In the genomic region with DNA sequence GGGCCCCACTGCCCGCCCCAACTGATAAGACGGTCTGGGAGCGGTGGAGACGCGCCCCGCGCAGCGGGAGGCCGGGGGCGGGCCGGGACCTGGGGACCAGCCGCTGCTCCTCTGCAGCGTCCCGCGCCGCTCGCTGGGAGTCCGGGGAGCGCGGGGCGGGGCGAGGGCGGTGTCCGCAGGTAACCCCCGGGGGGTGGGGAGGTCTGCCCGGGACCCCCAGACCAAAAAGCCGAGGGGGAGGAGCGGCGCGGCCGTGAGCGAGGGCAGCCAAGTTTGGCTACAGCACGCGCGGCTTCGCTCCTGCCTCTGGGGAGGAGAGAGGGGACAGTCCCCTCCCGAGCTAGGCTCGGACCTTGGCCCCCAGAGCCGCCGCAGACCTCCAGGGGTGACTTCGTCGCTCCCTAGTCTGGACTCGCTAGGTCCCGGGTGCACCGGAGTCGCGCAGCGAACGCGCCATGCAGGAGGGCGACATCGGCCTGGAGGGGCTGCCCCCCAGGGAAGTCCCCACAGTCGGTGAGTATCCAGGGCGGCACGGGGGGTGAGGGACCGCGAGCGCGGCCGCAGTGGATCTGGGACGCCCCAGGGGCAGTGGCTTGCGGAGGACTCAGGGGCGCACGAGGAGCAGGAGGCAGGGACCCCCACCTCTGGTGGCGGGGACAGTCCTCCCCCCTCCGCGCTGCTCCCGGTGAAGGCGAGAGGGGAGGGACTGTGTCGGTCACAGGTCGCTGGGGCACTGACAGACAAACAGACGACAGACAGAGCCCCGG, we compare ENCODE assay signal across 12 cellular contexts.
DNase-seq lines count a peak whose midpoint lies in the region; TF ChIP-seq lines count a peak whose summit lies in the region.
"Had no signal": no experiment of that assay in that cellular context is flagged by ENCODE, and none has a peak within 500 bp of the region (broad histone marks: within the 10 kb centered on the region; RNA-seq: fewer than 3 reads in every experiment).

No MANE protein-coding gene starts in this region.

- H3K79me2 ChIP-seq in osteoblast (ENCODE audit: insufficient read depth, low read length) (no peaks in the 10 kb centered on the region), Karpas-422 (ENCODE audit: low read length) (no peaks in the 10 kb centered on the region)

- H3K4me3 Mint-ChIP-seq in activated T-cell treated with anti-CD3 and anti-CD28 coated beads, Interleukin-2, amount 50 U/mL, for 24 hours, result no peak overlapping the region
- H3K4me3 Mint-ChIP-seq: dendritic cell treated with granulocyte-macrophage colony-stimulating factor and Interleukin-4, amounts not matched to agents 40 ng/mL and 50 ng/mL, for 4 days had no signal

- no peak for DNase-seq in AG04450 (ENCODE audit: low read depth, low spot score)
- no peak for DNase-seq in astrocyte of the cerebellum (ENCODE audit: low read depth)
- peak; percentile 78 for DNase-seq in osteoblast (ENCODE audit: insufficient read length, low spot score, missing footprints)
- DNase-seq in activated T-cell treated with anti-CD3 and anti-CD28 coated beads, Interleukin-2, amount 50 U/mL, for 24 hours, result no peak
- no peak for DNase-seq in GF-D8 (lab: John Stamatoyannopoulos, UW)
- no peak for DNase-seq in Karpas-422
- no peak for DNase-seq in tibial nerve (ENCODE audit: low spot score in 2 of 2)
- DNase-seq: activated CD4-positive, alpha-beta T cell treated with anti-CD3 and anti-CD28 coated beads for 4 hours; activated naive CD4-positive, alpha-beta T cell had no signal

- H3K27ac ChIP-seq in AG04450 (ENCODE audit: low read depth, low read length), result no peak overlapping the region
- no peak overlapping the region for H3K27ac ChIP-seq in osteoblast (ENCODE audit: low read depth, low read length)
- H3K27ac ChIP-seq in Karpas-422 (ENCODE audit: low read length), result no peak overlapping the region
- H3K27ac ChIP-seq in tibial nerve, result no peak overlapping the region
- H3K27ac ChIP-seq: SJSA1 had no signal

- peaks cover 33% of the 10 kb centered on the region for H3K27me3 ChIP-seq in AG04450 (ENCODE audit: control insufficient read depth, insufficient read depth, low read length)
- peaks cover 73% of the 10 kb centered on the region for H3K27me3 ChIP-seq in osteoblast (ENCODE audit: insufficient read depth, low read length)
- no peaks in the 10 kb centered on the region for H3K27me3 ChIP-seq in Karpas-422 (ENCODE audit: low read length)
- peaks cover 0 to 46% of the 10 kb centered on the region in 2 donors for H3K27me3 ChIP-seq in tibial nerve

- no peaks in the 10 kb centered on the region for H3K9me3 Mint-ChIP-seq in activated T-cell treated with anti-CD3 and anti-CD28 coated beads, Interleukin-2, amount 50 U/mL, for 24 hours
- H3K9me3 Mint-ChIP-seq: dendritic cell treated with granulocyte-macrophage colony-stimulating factor and Interleukin-4, amounts not matched to agents 40 ng/mL and 50 ng/mL, for 4 days had no signal

- H3K4me1 Mint-ChIP-seq in activated T-cell treated with anti-CD3 and anti-CD28 coated beads, Interleukin-2, amount 50 U/mL, for 24 hours (ENCODE audit: low read depth), result no peaks in the 10 kb centered on the region

- CTCF ChIA-PET in AG04450 (lab: Charles Lee), result no interaction called here

- H3K4me2 ChIP-seq in osteoblast (ENCODE audit: insufficient read depth, low read length) (no peak overlapping the region), Karpas-422 (ENCODE audit: low read depth, low read length, poor library complexity, severe bottlenecking) (no peak overlapping the region)

- 1 to 3% methylated on average over 24 to 25 of the region's 73 CpGs for WGBS in tibial nerve, 2 donors

- no peak for TF ChIP-seq POLR2A in tibial nerve (IDR thresholded peaks at IDR 0.05)

- H4K20me1 ChIP-seq in osteoblast (ENCODE audit: insufficient read depth, low read length) (no peaks in the 10 kb centered on the region), Karpas-422 (ENCODE audit: insufficient read depth, low read depth, low read length) (no peaks in the 10 kb centered on the region)

- TF ChIP-seq EP300 in tibial nerve (IDR thresholded peaks at IDR 0.05), result no peak

- H2AFZ ChIP-seq in osteoblast (ENCODE audit: low read length) (no peak overlapping the region), Karpas-422 (ENCODE audit: low read length) (no peak overlapping the region)

- H3K9ac ChIP-seq in Karpas-422 (ENCODE audit: low read length), result no peak overlapping the region

- POLR2A ChIA-PET in AG04450 (lab: Yijun Ruan, JAX), result no interaction called here

- H3K9me2 ChIP-seq in Karpas-422 (replicated peaks; ENCODE audit: insufficient read depth, low read length), result no peaks in the 10 kb centered on the region

- H3K4me3 ChIP-seq in AG04450 (ENCODE audit: low read depth, low read length), result peak overlapping the region; percentile 65
- H3K4me3 ChIP-seq in astrocyte of the cerebellum (ENCODE audit: low read depth, low read length), result peak overlapping the region; percentile 18
- peak overlapping the region; percentile 43 for H3K4me3 ChIP-seq in iPS-11a (ENCODE audit: low read depth, low read length)
- H3K4me3 ChIP-seq in osteoblast (ENCODE audit: insufficient read depth, low read length), result no peak overlapping the region
- no peak overlapping the region for H3K4me3 ChIP-seq in Karpas-422 (ENCODE audit: low read length)
- H3K4me3 ChIP-seq in tibial nerve, result peak overlapping the region in 2 of 4 donors; percentile 12 to 25
- H3K4me3 ChIP-seq: SJSA1 had no signal

- H3K36me3 ChIP-seq in osteoblast (ENCODE audit: insufficient read depth, low read length), result no peaks in the 10 kb centered on the region
- H3K36me3 ChIP-seq in Karpas-422 (ENCODE audit: insufficient read depth, low read length), result no peaks in the 10 kb centered on the region
- H3K36me3 ChIP-seq in tibial nerve, result no peaks in the 10 kb centered on the region
- H3K36me3 ChIP-seq: SJSA1 had no signal

- no peak for TF ChIP-seq CTCF in AG04450 (IDR thresholded peaks at IDR 0.05; ENCODE audit: low read depth, low read length)
- TF ChIP-seq CTCF in astrocyte of the cerebellum (IDR thresholded peaks at IDR 0.05; ENCODE audit: low read depth, low read length, missing control alignments), result no peak
- no peak for TF ChIP-seq CTCF in osteoblast (IDR thresholded peaks at IDR 0.05; ENCODE audit: extremely low read depth, low read depth, low read length)
- no peak for TF ChIP-seq CTCF in tibial nerve (IDR thresholded peaks at IDR 0.05)

- H3K36me3 Mint-ChIP-seq in activated T-cell treated with anti-CD3 and anti-CD28 coated beads, Interleukin-2, amount 50 U/mL, for 24 hours (ENCODE audit: low read depth), result no peaks in the 10 kb centered on the region

- peaks cover 77% of the 10 kb centered on the region for H3K27me3 Mint-ChIP-seq in activated T-cell treated with anti-CD3 and anti-CD28 coated beads, Interleukin-2, amount 50 U/mL, for 24 hours

- peaks cover 5% of the 10 kb centered on the region; the same call in 1 of the 2 replicates for H3K9me3 ChIP-seq in AG04450 (ENCODE audit: control insufficient read depth, insufficient read depth, low read length)
- H3K9me3 ChIP-seq in osteoblast (ENCODE audit: low read depth, low read length), result no peaks in the 10 kb centered on the region
- no peaks in the 10 kb centered on the region for H3K9me3 ChIP-seq in Karpas-422 (ENCODE audit: low read length)
- no peaks in the 10 kb centered on the region for H3K9me3 ChIP-seq in tibial nerve
- H3K9me3 ChIP-seq: SJSA1 had no signal

- in situ Hi-C loops in astrocyte of the cerebellum (cut with HindIII; ENCODE audit: low sequenced_read_pairs), result loop anchor here (5.0 kb wide), 1 partner anchor 64 kb away; no protein-coding TSS in a partner anchor

- H3K4me1 ChIP-seq in osteoblast (ENCODE audit: insufficient read depth, low read length), result no peaks in the 10 kb centered on the region
- H3K4me1 ChIP-seq in Karpas-422 (ENCODE audit: low read length), result no peaks in the 10 kb centered on the region
- peaks cover 0 to 17% (median 0%) of the 10 kb centered on the region in 4 donors for H3K4me1 ChIP-seq in tibial nerve

- no peak overlapping the region for H3K27ac Mint-ChIP-seq in activated T-cell treated with anti-CD3 and anti-CD28 coated beads, Interleukin-2, amount 50 U/mL, for 24 hours
- H3K27ac Mint-ChIP-seq: dendritic cell treated with granulocyte-macrophage colony-stimulating factor and Interleukin-4, amounts not matched to agents 40 ng/mL and 50 ng/mL, for 4 days had no signal

Comparison
In these comparisons a context has a peak if more than half of its experiments do, and no peak if none do; other contexts are left out.
1. H3K4me3 ChIP-seq: peak in AG04450 (single experiment), astrocyte of the cerebellum (single experiment) and iPS-11a (single experiment); none in osteoblast (single experiment) and Karpas-422 (single experiment).